1 cellular context compared by ENCODE assay signal in the genomic region with DNA sequence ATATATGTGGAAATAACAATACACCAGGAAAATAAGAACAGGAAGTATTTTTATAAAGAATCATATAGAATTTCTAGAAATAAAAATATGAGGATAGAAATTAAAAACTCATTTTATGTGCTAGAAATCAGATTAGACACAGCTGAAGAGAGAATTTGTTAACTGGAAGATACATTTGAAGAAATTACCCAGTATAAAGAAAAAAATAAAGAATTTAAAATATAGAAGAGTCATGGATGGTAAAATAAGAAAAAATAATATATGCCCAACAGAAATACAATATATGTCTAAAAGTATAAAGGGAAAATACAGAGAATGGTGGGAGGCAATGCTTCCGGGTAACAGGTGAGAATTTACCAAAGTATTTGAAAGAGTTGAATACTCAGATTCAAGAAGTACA.
TF ChIP-seq lines count a peak whose summit lies in the region.

No MANE protein-coding gene starts in this region.

TF ChIP-seq in SK-N-SH treated with all-trans-retinoic acid at 6 μM for 48 hours, 23 proteins besides CTCF, POLR2A, EP300 and RAD21 (continued from another document):
- TF ChIP-seq TSHZ2 (CRISPR knock-in tag; IDR thresholded peaks at IDR 0.05): no peak
- TF ChIP-seq ZFP3 (CRISPR knock-in tag; IDR thresholded peaks at IDR 0.05): no peak
- TF ChIP-seq CSDC2 (CRISPR knock-in tag; IDR thresholded peaks at IDR 0.05): no peak
- TF ChIP-seq ZFP30 (CRISPR knock-in tag; IDR thresholded peaks at IDR 0.05): peak; percentile 88
- TF ChIP-seq SNAI2 (CRISPR knock-in tag; IDR thresholded peaks at IDR 0.05): no peak
